Comparison of ENCODE assay signal across 13 cellular contexts in the genomic region with DNA sequence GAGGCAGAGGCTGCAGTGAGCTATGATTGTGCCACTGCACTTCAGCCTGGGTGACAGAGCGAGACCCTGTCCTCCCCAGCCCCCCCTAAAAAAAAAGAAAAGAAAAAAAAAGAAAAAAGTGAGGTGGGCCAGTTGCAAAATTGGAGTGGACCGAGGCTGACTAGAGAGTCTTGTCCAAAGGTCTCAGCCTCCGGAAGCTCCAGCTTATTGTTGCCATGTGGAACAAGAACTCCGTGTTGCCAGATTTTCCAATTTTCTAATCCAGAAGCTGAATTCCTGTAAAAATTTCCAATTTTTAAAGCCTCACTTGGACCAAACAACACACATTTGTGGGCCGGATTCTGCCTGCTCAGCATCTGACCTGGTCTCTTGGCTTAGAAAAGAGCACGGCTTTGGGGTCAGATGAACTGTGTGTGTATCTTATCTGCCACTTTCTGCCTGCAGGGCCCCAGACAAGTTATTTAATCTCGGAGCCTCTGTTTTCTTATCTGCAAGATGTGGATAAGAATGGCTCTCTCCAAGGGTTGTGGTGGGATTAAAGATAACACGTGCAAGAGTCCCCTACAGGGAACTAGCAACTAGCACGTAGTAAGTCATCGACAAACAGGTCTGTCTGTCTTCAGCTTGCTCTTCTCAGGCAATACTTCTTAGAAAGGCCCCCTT.
"Had no signal": no experiment of that assay in that cellular context is flagged by ENCODE, and none has a peak within 500 bp of the region (broad histone marks: within the 10 kb centered on the region; RNA-seq: fewer than 3 reads in every experiment).

No MANE protein-coding gene starts in this region.

- H3K9me3 ChIP-seq: ovary, thyroid gland, uterus had no signal

- DNase-seq: activated CD4-positive, alpha-beta T cell treated with anti-CD3 and anti-CD28 coated beads for 36 hours; activated CD8-positive, alpha-beta T cell treated with anti-CD3 and anti-CD28 coated beads, Interleukin-2, amount 10 ng/mL, durations not matched to agents 7 days and 5 days; activated naive CD4-positive, alpha-beta T cell treated with Interleukin-2 at 50 U/mL for 16 hours; dermis blood vessel endothelial cell; glutamatergic neuron; nephron progenitor cell; ovary; retina; thyroid gland; uterus had no signal

- H3K36me3 ChIP-seq: ovary, thyroid gland, uterus had no signal

- H3K4me3 ChIP-seq: ovary, skin epidermis, thyroid gland, uterus had no signal

- ATAC-seq: activated CD4-positive, alpha-beta T cell treated with anti-CD3 and anti-CD28 coated beads for 36 hours; activated CD8-positive, alpha-beta T cell treated with anti-CD3 and anti-CD28 coated beads, Interleukin-2, amount 10 ng/mL, durations not matched to agents 7 days and 5 days; esophagus mucosa had no signal

- H3K27me3 ChIP-seq: ovary, thyroid gland, uterus had no signal

- H3K27ac ChIP-seq: ovary, skin epidermis, thyroid gland, uterus, VCaP had no signal

- H3K4me1 ChIP-seq: uterus had no signal
